In genomic region chr5:37668524-37669047, GRCh38 we compare ENCODE assay signal across 8 cellular contexts.
DNase-seq lines count a peak whose midpoint lies in the region; ATAC-seq and FAIRE-seq lines count a peak whose summit lies in the region.

No MANE protein-coding gene starts in this region.

- DNase-seq in A172 (ENCODE audit: low spot score) (peak; percentile 100), HTR-8/SVneo (ENCODE audit: insufficient read length, low spot score) (peak; percentile 96), NCI-H1694 (lab: John Stamatoyannopoulos, UW) (no peak)
- DNase-seq in activated T-cell treated with anti-CD3 and anti-CD28 coated beads, Interleukin-2, amount 50 U/mL, for 1 hour, result no peak
- no peak for DNase-seq in stimulated activated CD4-positive, alpha-beta T cell treated with anti-CD3 and anti-CD28 coated beads, Interleukin-2, amount 100 ng/mL, for 24 hours
- DNase-seq in activated CD8-positive, alpha-beta memory T cell treated with anti-CD3 and anti-CD28 coated beads, Interleukin-2, amount 50 U/mL, for 48 hours, result no peak

- peak; percentile 42 for ATAC-seq in activated T-helper 17 cell treated with anti-CD3 and anti-CD28 coated beads, Interleukin-2, amount 50 U/mL, for 72 hours (replicated peaks)

- H3K36me3 Mint-ChIP-seq in activated T-helper 17 cell treated with anti-CD3 and anti-CD28 coated beads, Interleukin-2, amount 50 U/mL, for 72 hours (ENCODE audit: low read depth), result no peaks in the 10 kb centered on the region

- no peak overlapping the region for H3K27ac Mint-ChIP-seq in activated T-helper 17 cell treated with anti-CD3 and anti-CD28 coated beads, Interleukin-2, amount 50 U/mL, for 72 hours

- no peak overlapping the region for H3K4me3 Mint-ChIP-seq in activated T-helper 17 cell treated with anti-CD3 and anti-CD28 coated beads, Interleukin-2, amount 50 U/mL, for 72 hours

- peaks cover under 1% of the 10 kb centered on the region for H3K9me3 Mint-ChIP-seq in activated T-helper 17 cell treated with anti-CD3 and anti-CD28 coated beads, Interleukin-2, amount 50 U/mL, for 72 hours

- H3K27me3 Mint-ChIP-seq in activated T-helper 17 cell treated with anti-CD3 and anti-CD28 coated beads, Interleukin-2, amount 50 U/mL, for 72 hours, result no peaks in the 10 kb centered on the region

- peaks cover 16% of the 10 kb centered on the region for H3K4me1 Mint-ChIP-seq in activated T-helper 17 cell treated with anti-CD3 and anti-CD28 coated beads, Interleukin-2, amount 50 U/mL, for 72 hours

- FAIRE-seq in HTR-8/SVneo (lab: Jason Lieb, UNC) (peak; percentile 97), islet of Langerhans (lab: Jason Lieb, UNC) (peak; percentile 89)

Comparison
In these comparisons a context has a peak if more than half of its experiments do, and no peak if none do; other contexts are left out.
1. DNase-seq: peak in A172 (single experiment) and HTR-8/SVneo (single experiment); none in activated T-cell treated with anti-CD3 and anti-CD28 coated beads, Interleukin-2, amount 50 U/mL, for 1 hour (single experiment), stimulated activated CD4-positive, alpha-beta T cell treated with anti-CD3 and anti-CD28 coated beads, Interleukin-2, amount 100 ng/mL, for 24 hours (0 of 2), NCI-H1694 (single experiment) and activated CD8-positive, alpha-beta memory T cell treated with anti-CD3 and anti-CD28 coated beads, Interleukin-2, amount 50 U/mL, for 48 hours (single experiment).